In the genomic region with DNA sequence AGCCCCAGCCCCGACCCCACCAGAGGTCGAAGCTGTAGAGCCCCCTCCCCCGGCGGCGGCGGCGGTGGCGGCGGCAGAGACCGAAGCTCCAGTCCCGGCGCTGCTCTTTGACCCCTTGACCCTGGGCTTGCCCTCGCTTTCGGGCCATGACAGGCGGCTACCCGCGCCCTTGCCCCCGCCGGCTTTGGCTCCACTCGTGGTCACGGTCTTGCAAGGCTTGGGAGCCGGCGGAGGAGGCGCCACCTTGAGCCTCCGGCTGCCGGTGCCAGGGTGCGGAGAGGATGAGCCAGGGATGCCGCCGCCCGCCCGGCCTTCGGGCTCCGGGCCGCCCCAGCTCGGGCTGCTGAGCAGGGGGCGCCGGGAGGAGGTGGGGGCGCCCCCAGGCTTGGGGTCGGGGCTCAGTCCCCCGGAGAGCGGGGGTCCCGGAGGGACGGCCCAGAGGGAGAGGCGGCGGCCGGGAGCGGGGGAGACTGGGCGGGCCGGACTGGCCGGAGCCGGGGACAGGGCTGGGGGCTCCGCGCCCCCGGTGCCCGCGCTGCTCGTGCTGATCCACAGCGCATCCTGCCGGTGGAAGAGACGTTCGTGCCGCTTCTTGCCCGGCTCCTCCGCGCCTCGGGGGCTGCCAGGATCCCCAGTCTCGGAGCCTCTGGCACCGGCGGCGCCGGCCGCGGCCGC, we compare ENCODE assay signal across 8 cellular contexts. TPM values are rescaled to one million over a fixed set of nuclear protein-coding genes. Genes with fewer than 3 reads are reported as not detected.
DNase-seq lines count a peak whose midpoint lies in the region; ATAC-seq and TF ChIP-seq lines count a peak whose summit lies in the region.

No MANE protein-coding gene starts in this region.

- H3K4me1 ChIP-seq in HEK293 (ENCODE audit: control insufficient read depth, insufficient read depth, low read length) (peaks cover 6% of the 10 kb centered on the region; the same call in 1 of the 2 replicates), ascending aorta (peaks cover 24% of the 10 kb centered on the region in 2 donors), iPS DF 6.9 (ENCODE audit: control insufficient read depth, insufficient read depth, low read length) (peaks cover 3% of the 10 kb centered on the region; the same call in 1 of the 2 replicates), Karpas-422 (ENCODE audit: low read length) (peaks cover 24% of the 10 kb centered on the region), HAP-1 (no peaks in the 10 kb centered on the region)

- H3K36me3 Mint-ChIP-seq in stimulated activated memory B cell treated with anti-CD40 and anti-IgM and Interleukin-4, amounts not matched to agents 10 μg/mL and 1 μg/mL and 100 μg/mL, for 72 hours, result peaks cover 34% of the 10 kb centered on the region
- H3K36me3 Mint-ChIP-seq in activated CD4-positive, alpha-beta T cell treated with anti-CD3 and anti-CD28 coated beads, Interleukin-2, amount 10 ng/mL, durations not matched to agents 24 days and 14 days (ENCODE audit: low read depth), result peaks cover 31% of the 10 kb centered on the region

- no peaks in the 10 kb centered on the region for H3K9me3 Mint-ChIP-seq in stimulated activated memory B cell treated with anti-CD40 and anti-IgM and Interleukin-4, amounts not matched to agents 10 μg/mL and 1 μg/mL and 100 μg/mL, for 72 hours
- no peaks in the 10 kb centered on the region for H3K9me3 Mint-ChIP-seq in activated CD4-positive, alpha-beta T cell treated with anti-CD3 and anti-CD28 coated beads, Interleukin-2, amount 10 ng/mL, durations not matched to agents 24 days and 14 days

- DNase-seq in ascending aorta (ENCODE audit: low spot score in 2 of 2) (no peak), iPS DF 6.9 (ENCODE audit: low read depth, low spot score) (no peak), Karpas-422 (no peak), HAP-1 (ENCODE audit: low spot score in 2 of 2) (no peak)
- no peak for DNase-seq in activated CD4-positive, alpha-beta T cell treated with anti-CD3 and anti-CD28 coated beads, Interleukin-2, amount 10 ng/mL, durations not matched to agents 24 days and 14 days

- POLR2A ChIA-PET in HEK293 (lab: Yijun Ruan, JAX), result interaction anchor here (1.2 kb wide), 1 partner anchor 11 kb away, joined by 6 read pairs; no protein-coding TSS in a partner anchor

- no peak overlapping the region for H3K9ac ChIP-seq in Karpas-422 (ENCODE audit: low read length)

- no peak overlapping the region for H3K4me2 ChIP-seq in Karpas-422 (ENCODE audit: low read depth, low read length, poor library complexity, severe bottlenecking)

- ATAC-seq in stimulated activated memory B cell treated with anti-CD40 and anti-IgM and Interleukin-4, amounts not matched to agents 10 μg/mL and 1 μg/mL and 100 μg/mL, for 72 hours, result peak; percentile 44
- no peak for ATAC-seq in GM21390 (IDR thresholded peaks at IDR 0.05; ENCODE audit: unreplicated experiment)

- H3K9me3 ChIP-seq in HEK293 (ENCODE audit: control insufficient read depth, insufficient read depth, low read depth, low read length) (no peaks in the 10 kb centered on the region), ascending aorta (no peaks in the 10 kb centered on the region), iPS DF 6.9 (ENCODE audit: control insufficient read depth, insufficient read depth, low read length) (no peaks in the 10 kb centered on the region), Karpas-422 (ENCODE audit: low read length) (no peaks in the 10 kb centered on the region), HAP-1 (no peaks in the 10 kb centered on the region)

- H3K27me3 ChIP-seq in ascending aorta, result peaks cover 33% of the 10 kb centered on the region
- H3K27me3 ChIP-seq in iPS DF 6.9 (ENCODE audit: control insufficient read depth, insufficient read depth, low read length), result peaks cover 64% of the 10 kb centered on the region
- H3K27me3 ChIP-seq in Karpas-422 (ENCODE audit: low read length), result no peaks in the 10 kb centered on the region
- peaks cover 10% of the 10 kb centered on the region for H3K27me3 ChIP-seq in HAP-1 (ENCODE audit: low read depth)

- no CpG with 5 or more reads among the region's 74 CpGs for WGBS in iPS DF 6.9 (ENCODE audit: insufficient coverage, insufficient read length)

- CTCF ChIA-PET in HEK293 (lab: Yijun Ruan, JAX), result interaction anchor here (1.1 to 4.8 kb wide), 3 partner anchors 12 to 154 kb away, joined by 3 to 55 read pairs (median 35); no protein-coding TSS in a partner anchor

- H3K27ac ChIP-seq in HEK293 (ENCODE audit: extremely low read depth, low read depth, low read length) (no peak overlapping the region; the same call in 1 of the 2 replicates), ascending aorta (no peak overlapping the region), iPS DF 6.9 (ENCODE audit: low read length) (no peak overlapping the region), Karpas-422 (ENCODE audit: low read length) (no peak overlapping the region)

- no peaks in the 10 kb centered on the region for H3K9me2 ChIP-seq in Karpas-422 (replicated peaks; ENCODE audit: insufficient read depth, low read length)

- intact Hi-C loops in ascending aorta (cut with DNase I), result no loop called here
- intact Hi-C loops in activated CD4-positive, alpha-beta T cell treated with anti-CD3 and anti-CD28 coated beads, Interleukin-2, amount 10 ng/mL, durations not matched to agents 24 days and 14 days (cut with micrococcal nuclease), result no loop called here

- H2AFZ ChIP-seq in Karpas-422 (ENCODE audit: low read length), result no peak overlapping the region

- no peak overlapping the region for H3K4me3 Mint-ChIP-seq in stimulated activated memory B cell treated with anti-CD40 and anti-IgM and Interleukin-4, amounts not matched to agents 10 μg/mL and 1 μg/mL and 100 μg/mL, for 72 hours
- no peak overlapping the region for H3K4me3 Mint-ChIP-seq in activated CD4-positive, alpha-beta T cell treated with anti-CD3 and anti-CD28 coated beads, Interleukin-2, amount 10 ng/mL, durations not matched to agents 24 days and 14 days

- no peaks in the 10 kb centered on the region for H3K27me3 Mint-ChIP-seq in stimulated activated memory B cell treated with anti-CD40 and anti-IgM and Interleukin-4, amounts not matched to agents 10 μg/mL and 1 μg/mL and 100 μg/mL, for 72 hours
- H3K27me3 Mint-ChIP-seq in activated CD4-positive, alpha-beta T cell treated with anti-CD3 and anti-CD28 coated beads, Interleukin-2, amount 10 ng/mL, durations not matched to agents 24 days and 14 days, result no peaks in the 10 kb centered on the region

- H4K20me1 ChIP-seq in Karpas-422 (ENCODE audit: insufficient read depth, low read depth, low read length), result no peaks in the 10 kb centered on the region

- H3K4me1 Mint-ChIP-seq in stimulated activated memory B cell treated with anti-CD40 and anti-IgM and Interleukin-4, amounts not matched to agents 10 μg/mL and 1 μg/mL and 100 μg/mL, for 72 hours, result peaks cover 46% of the 10 kb centered on the region
- H3K4me1 Mint-ChIP-seq in activated CD4-positive, alpha-beta T cell treated with anti-CD3 and anti-CD28 coated beads, Interleukin-2, amount 10 ng/mL, durations not matched to agents 24 days and 14 days, result peaks cover 35% of the 10 kb centered on the region

- in situ Hi-C loops in HAP-1 (cut with MboI; ENCODE audit: low sequenced_read_pairs), result no loop called here

- H3K27ac Mint-ChIP-seq in stimulated activated memory B cell treated with anti-CD40 and anti-IgM and Interleukin-4, amounts not matched to agents 10 μg/mL and 1 μg/mL and 100 μg/mL, for 72 hours, result no peak overlapping the region
- no peak overlapping the region for H3K27ac Mint-ChIP-seq in activated CD4-positive, alpha-beta T cell treated with anti-CD3 and anti-CD28 coated beads, Interleukin-2, amount 10 ng/mL, durations not matched to agents 24 days and 14 days

- H3K36me3 ChIP-seq in HEK293 (ENCODE audit: control insufficient read depth in 2 of 2, insufficient read depth in 1 of 2, low read length in 2 of 2), result no peaks in the 10 kb centered on the region
- no peaks in the 10 kb centered on the region for H3K36me3 ChIP-seq in ascending aorta
- no peaks in the 10 kb centered on the region for H3K36me3 ChIP-seq in iPS DF 6.9 (ENCODE audit: control insufficient read depth, insufficient read depth, low read length)
- no peaks in the 10 kb centered on the region for H3K36me3 ChIP-seq in Karpas-422 (ENCODE audit: insufficient read depth, low read length)
- no peaks in the 10 kb centered on the region for H3K36me3 ChIP-seq in HAP-1 (replicated peaks)

- TF ChIP-seq CTCF in HEK293 (tag by site-specific recombination; IDR thresholded peaks at IDR 0.05), result no peak
- TF ChIP-seq CTCF in ascending aorta (IDR thresholded peaks at IDR 0.05), result peak; percentile 14 to 35 (median 17)

- peaks cover 30% of the 10 kb centered on the region for H3K79me2 ChIP-seq in Karpas-422 (ENCODE audit: low read length)

- peak overlapping the region; percentile 37 for H3K4me3 ChIP-seq in HEK293 (ENCODE audit: low read depth, low read length)
- peak overlapping the region; percentile 34 to 60 for H3K4me3 ChIP-seq in ascending aorta
- H3K4me3 ChIP-seq in iPS DF 6.9 (ENCODE audit: low read length), result peak overlapping the region; percentile 40; the same call in 1 of the 2 replicates
- H3K4me3 ChIP-seq in Karpas-422 (ENCODE audit: low read length), result no peak overlapping the region
- H3K4me3 ChIP-seq in HAP-1, result no peak overlapping the region

TF ChIP-seq in HEK293, 187 proteins besides CTCF, POLR2A, EP300 and RAD21 (continues in another document):
- TF ChIP-seq ZFHX2 (tag by site-specific recombination; conservative IDR thresholded peaks at IDR 0.05) (0 out of 2 replicates have a peak, but pooled peaks have one; percentile 6), ZBTB8A (tag by site-specific recombination; IDR thresholded peaks at IDR 0.05) (peak; percentile 75; the same call in 1 of the 2 replicates)

RNA-seq across cellular contexts. Expression of a gene that starts 0.9 kb away (rescaled TPM):
- 11.5 TPM for total RNA-seq in ascending aorta
- 6.7 and 12.0 TPM in 2 replicates for total RNA-seq in Karpas-422 (2014; rRNA removed; shearing (Covaris generic); ENCODE audit: low replicate concordance)
- total RNA-seq in activated CD4-positive, alpha-beta T cell treated with anti-CD3 and anti-CD28 coated beads, Interleukin-2, amount 10 ng/mL, durations not matched to agents 24 days and 14 days, result 27.1 and 28.2 TPM in 2 replicates

RNA-seq across cellular contexts. Expression of a gene that starts 7.2 kb away (rescaled TPM):
- 42.3 TPM for total RNA-seq in ascending aorta
- total RNA-seq in Karpas-422 (2014; rRNA removed; shearing (Covaris generic); ENCODE audit: low replicate concordance), result 33.3 and 42.7 TPM in 2 replicates
- 19.2 and 19.4 TPM in 2 replicates for total RNA-seq in activated CD4-positive, alpha-beta T cell treated with anti-CD3 and anti-CD28 coated beads, Interleukin-2, amount 10 ng/mL, durations not matched to agents 24 days and 14 days

RNA-seq across cellular contexts. Expression of a gene that starts 14.5 kb away (rescaled TPM):
- total RNA-seq in ascending aorta, result 82.6 TPM
- 154 and 164 TPM in 2 replicates for total RNA-seq in Karpas-422 (2014; rRNA removed; shearing (Covaris generic); ENCODE audit: low replicate concordance)
- 240 and 248 TPM in 2 replicates for total RNA-seq in activated CD4-positive, alpha-beta T cell treated with anti-CD3 and anti-CD28 coated beads, Interleukin-2, amount 10 ng/mL, durations not matched to agents 24 days and 14 days

RNA-seq across cellular contexts. Expression of a gene that starts 17.3 kb away (rescaled TPM):
- 8.4 TPM for total RNA-seq in ascending aorta
- total RNA-seq in Karpas-422 (2014; rRNA removed; shearing (Covaris generic); ENCODE audit: low replicate concordance), result 30.3 and 45.9 TPM in 2 replicates
- total RNA-seq in activated CD4-positive, alpha-beta T cell treated with anti-CD3 and anti-CD28 coated beads, Interleukin-2, amount 10 ng/mL, durations not matched to agents 24 days and 14 days, result 21.6 and 22.7 TPM in 2 replicates

RNA-seq across cellular contexts. Expression of a gene that starts 29.3 kb away (rescaled TPM):
- not detected for total RNA-seq in ascending aorta
- 0.86 and 3.5 TPM in 2 replicates for total RNA-seq in Karpas-422 (2014; rRNA removed; shearing (Covaris generic); ENCODE audit: low replicate concordance)
- total RNA-seq in activated CD4-positive, alpha-beta T cell treated with anti-CD3 and anti-CD28 coated beads, Interleukin-2, amount 10 ng/mL, durations not matched to agents 24 days and 14 days, result 12.3 and 12.7 TPM in 2 replicates

Comparison
In these comparisons a context has a peak if more than half of its experiments do, and no peak if none do; other contexts are left out.
1. H3K4me3 ChIP-seq: peak in HEK293 (single experiment), ascending aorta (2 of 2) and iPS DF 6.9 (single experiment); none in Karpas-422 (single experiment) and HAP-1 (single experiment).